ENCODE assay signal across 13 cellular contexts in the genomic region with DNA sequence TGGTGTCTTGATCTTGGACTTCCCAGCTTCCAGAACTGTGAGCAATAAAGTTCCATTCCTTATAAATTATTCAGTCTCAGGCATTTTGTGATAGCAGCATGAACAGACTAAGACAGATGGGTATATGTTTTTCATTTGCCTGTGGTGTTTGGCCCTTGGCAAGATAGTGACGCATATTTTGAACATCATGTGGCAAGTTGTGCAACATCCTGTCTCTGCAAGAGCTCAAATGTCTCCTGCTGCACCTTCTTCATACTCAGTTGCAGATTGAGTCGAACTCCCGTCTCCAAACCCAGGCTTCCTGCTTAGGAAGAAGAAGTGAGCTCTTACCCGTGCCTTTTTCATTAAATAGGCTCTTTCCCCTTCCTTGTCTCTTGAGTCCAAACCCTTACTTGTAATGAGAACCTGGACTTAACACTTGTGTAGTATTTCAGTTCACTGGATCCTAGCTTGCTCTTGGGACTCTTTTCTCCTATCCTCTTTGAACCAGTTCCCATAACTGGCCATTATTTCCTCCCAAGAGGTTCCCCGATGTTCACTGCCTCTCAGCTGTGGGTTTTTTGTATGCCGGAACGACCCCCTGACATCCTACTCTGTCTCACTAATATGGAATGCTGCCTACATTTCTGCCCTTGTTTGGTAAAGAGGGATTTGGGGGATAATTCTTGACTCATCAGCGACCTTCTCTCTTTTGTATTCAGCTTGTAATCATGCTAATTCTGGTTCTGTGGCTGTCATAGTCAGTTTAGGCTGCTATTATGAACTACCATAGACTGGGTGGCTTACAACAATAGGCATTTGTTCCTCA.
A peak's percentile ranks its signal among the peaks of the same experiment; 100 is the strongest.
DNase-seq lines count a peak whose midpoint lies in the region; ATAC-seq and TF ChIP-seq lines count a peak whose summit lies in the region.
"Had no signal": no experiment of that assay in that cellular context is flagged by ENCODE, and none has a peak within 500 bp of the region (broad histone marks: within the 10 kb centered on the region; RNA-seq: fewer than 3 reads in every experiment).

No MANE protein-coding gene starts in this region.

- POLR2A ChIA-PET in activated CD8-positive, alpha-beta T cell treated with anti-CD3 and anti-CD28 coated beads for 36 hours (lab: Charles Lee), result no interaction called here

- H3K27me3 Mint-ChIP-seq in T-helper 2 cell treated with Interferon-gamma antibody and Interleukin-4, amounts not matched to agents 5 μg/mL and 100 μg/mL, for 36 hours (ENCODE audit: low read depth), result no peaks in the 10 kb centered on the region
- peaks cover 4% of the 10 kb centered on the region for H3K27me3 Mint-ChIP-seq in activated CD8-positive, alpha-beta T cell treated with anti-CD3 and anti-CD28 coated beads for 36 hours

- no peaks in the 10 kb centered on the region for H3K36me3 Mint-ChIP-seq in T-helper 2 cell treated with Interferon-gamma antibody and Interleukin-4, amounts not matched to agents 5 μg/mL and 100 μg/mL, for 36 hours (ENCODE audit: low read depth)
- H3K36me3 Mint-ChIP-seq in activated CD8-positive, alpha-beta T cell treated with anti-CD3 and anti-CD28 coated beads for 36 hours (ENCODE audit: low read depth), result no peaks in the 10 kb centered on the region

- H3K36me3 ChIP-seq in RWPE2 (ENCODE audit: low read depth) (no peaks in the 10 kb centered on the region), tibial artery (no peaks in the 10 kb centered on the region)
- H3K36me3 ChIP-seq: cardiac muscle cell, stomach had no signal

- no peaks in the 10 kb centered on the region for H3K9me3 Mint-ChIP-seq in T-helper 2 cell treated with Interferon-gamma antibody and Interleukin-4, amounts not matched to agents 5 μg/mL and 100 μg/mL, for 36 hours
- H3K9me3 Mint-ChIP-seq in activated CD8-positive, alpha-beta T cell treated with anti-CD3 and anti-CD28 coated beads for 36 hours, result no peaks in the 10 kb centered on the region

- H3K4me1 ChIP-seq in RWPE2 (ENCODE audit: insufficient read depth, poor library complexity, severe bottlenecking), result no peaks in the 10 kb centered on the region
- no peaks in the 10 kb centered on the region for H3K4me1 ChIP-seq in tibial artery
- H3K4me1 ChIP-seq: stomach had no signal

- TF ChIP-seq CTCF in HFF-Myc (IDR thresholded peaks at IDR 0.05; ENCODE audit: low read depth, low read length, missing control alignments), result no peak
- no peak for TF ChIP-seq CTCF in RWPE2 (IDR thresholded peaks at IDR 0.05; ENCODE audit: poor library complexity, severe bottlenecking)
- TF ChIP-seq CTCF in tibial artery (IDR thresholded peaks at IDR 0.05), result no peak
- TF ChIP-seq CTCF in activated CD8-positive, alpha-beta T cell treated with anti-CD3 and anti-CD28 coated beads for 36 hours (IDR thresholded peaks at IDR 0.05), result no peak

- H3K4me3 Mint-ChIP-seq in T-helper 2 cell treated with Interferon-gamma antibody and Interleukin-4, amounts not matched to agents 5 μg/mL and 100 μg/mL, for 36 hours, result no peak overlapping the region
- H3K4me3 Mint-ChIP-seq in activated CD8-positive, alpha-beta T cell treated with anti-CD3 and anti-CD28 coated beads for 36 hours, result no peak overlapping the region

- H3K27me3 ChIP-seq in RWPE2 (ENCODE audit: insufficient read depth, poor library complexity, severe bottlenecking) (no peaks in the 10 kb centered on the region), tibial artery (no peaks in the 10 kb centered on the region)
- H3K27me3 ChIP-seq: cardiac muscle cell, stomach had no signal

- CTCF ChIA-PET in activated CD8-positive, alpha-beta T cell treated with anti-CD3 and anti-CD28 coated beads for 36 hours (lab: Charles Lee), result interaction anchor here (0.6 kb wide), 1 partner anchor 287 kb away, joined by 3 read pairs; no protein-coding TSS in a partner anchor

- no peak overlapping the region for H3K27ac Mint-ChIP-seq in T-helper 2 cell treated with Interferon-gamma antibody and Interleukin-4, amounts not matched to agents 5 μg/mL and 100 μg/mL, for 36 hours
- no peak overlapping the region for H3K27ac Mint-ChIP-seq in activated CD8-positive, alpha-beta T cell treated with anti-CD3 and anti-CD28 coated beads for 36 hours

- H3K4me3 ChIP-seq in HFF-Myc (replicated peaks; ENCODE audit: low read depth, low read length), result 0 out of 2 replicates have a peak overlapping the region, but pooled peaks have one; percentile 12
- H3K4me3 ChIP-seq in RWPE2 (ENCODE audit: severe bottlenecking), result no peak overlapping the region
- no peak overlapping the region for H3K4me3 ChIP-seq in skin epidermis
- no peak overlapping the region for H3K4me3 ChIP-seq in tibial artery
- H3K4me3 ChIP-seq: cardiac muscle cell, GM12878, stomach had no signal

- DNase-seq in HFF-Myc (ENCODE audit: extremely low read depth, low read depth) (peak; percentile 99), RWPE2 (ENCODE audit: low spot score) (no peak), fibroblast of peridontal ligament (ENCODE audit: extremely low read depth) (peak; percentile 100), substantia nigra (lab: John Stamatoyannopoulos, UW) (no peak), tibial artery (no peak)
- DNase-seq in T-helper 2 cell treated with Interferon-gamma antibody and Interleukin-4, amounts not matched to agents 5 μg/mL and 100 μg/mL, for 36 hours (ENCODE audit: low spot score), result no peak
- no peak for DNase-seq in activated CD8-positive, alpha-beta T cell treated with anti-CD3 and anti-CD28 coated beads for 36 hours
- DNase-seq: activated CD4-positive, alpha-beta T cell treated with anti-CD3 and anti-CD28 coated beads, Interleukin-2, amount 50 U/mL, for 1 hour; right cardiac atrium; stomach had no signal

- intact Hi-C loops in tibial artery (cut with DNase I; ENCODE audit: low total_unique reads), result no loop called here
- intact Hi-C loops in activated CD8-positive, alpha-beta T cell treated with anti-CD3 and anti-CD28 coated beads for 36 hours (cut with micrococcal nuclease), result no loop called here

- H3K27ac ChIP-seq in RWPE2 (ENCODE audit: poor library complexity, severe bottlenecking) (peak overlapping the region; percentile 72), skin epidermis (peak overlapping the region in 17 of 21 experiments; percentile 19 to 86 (median 46)), substantia nigra (ENCODE audit: low read depth, low read length, poor library complexity, severe bottlenecking) (no peak overlapping the region), tibial artery (no peak overlapping the region)
- H3K27ac ChIP-seq: cardiac muscle cell, stomach had no signal

- peak; percentile 79 for ATAC-seq in RWPE2 (ENCODE audit: low read depth)
- no peak for ATAC-seq in activated CD8-positive, alpha-beta T cell treated with anti-CD3 and anti-CD28 coated beads for 36 hours
- ATAC-seq: GM12878, right cardiac atrium had no signal

- H3K4me1 Mint-ChIP-seq in T-helper 2 cell treated with Interferon-gamma antibody and Interleukin-4, amounts not matched to agents 5 μg/mL and 100 μg/mL, for 36 hours (ENCODE audit: low read depth), result no peaks in the 10 kb centered on the region
- H3K4me1 Mint-ChIP-seq in activated CD8-positive, alpha-beta T cell treated with anti-CD3 and anti-CD28 coated beads for 36 hours (ENCODE audit: low read depth), result no peaks in the 10 kb centered on the region

- H3K9me3 ChIP-seq in RWPE2 (ENCODE audit: severe bottlenecking) (no peaks in the 10 kb centered on the region), tibial artery (peaks cover 0 to 6% (median 0%) of the 10 kb centered on the region in 3 donors)

Comparison
In these comparisons a context has a peak if more than half of its experiments do, and no peak if none do; other contexts are left out.
1. DNase-seq: peak in HFF-Myc (single experiment) and fibroblast of peridontal ligament (single experiment); none in RWPE2 (single experiment), substantia nigra (0 of 49), T-helper 2 cell treated with Interferon-gamma antibody and Interleukin-4, amounts not matched to agents 5 μg/mL and 100 μg/mL, for 36 hours (single experiment), tibial artery (0 of 2) and activated CD8-positive, alpha-beta T cell treated with anti-CD3 and anti-CD28 coated beads for 36 hours (single experiment).
2. H3K27ac ChIP-seq: peak in RWPE2 (single experiment) and skin epidermis (17 of 21); none in substantia nigra (single experiment) and tibial artery (0 of 2).